12 cellular contexts compared by ENCODE assay signal in the genomic region with DNA sequence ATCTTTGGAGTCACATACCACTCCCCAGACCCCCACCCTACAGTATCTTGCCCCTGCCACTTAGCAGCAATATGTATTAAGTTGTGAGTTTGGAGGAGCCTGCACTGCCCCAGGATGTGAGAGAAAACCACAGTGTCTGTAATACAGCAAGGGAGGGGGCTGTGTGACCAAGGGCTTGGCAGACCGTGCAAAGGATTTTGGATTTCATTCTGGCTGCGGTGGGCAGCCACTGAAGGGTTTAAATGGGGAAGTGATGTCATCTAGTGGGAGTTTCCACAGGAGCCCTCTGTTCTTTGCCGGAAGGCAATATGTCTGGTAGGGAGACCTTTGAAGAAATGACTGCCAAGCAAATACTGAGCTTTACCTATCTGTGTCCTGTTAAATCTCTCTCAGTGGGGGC.
DNase-seq lines count a peak whose midpoint lies in the region; ATAC-seq lines count a peak whose summit lies in the region.
"Had no signal": no experiment of that assay in that cellular context is flagged by ENCODE, and none has a peak within 500 bp of the region (broad histone marks: within the 10 kb centered on the region; RNA-seq: fewer than 3 reads in every experiment).

No MANE protein-coding gene starts in this region.

- H3K36me3 Mint-ChIP-seq in memory B cell: no peaks in the 10 kb centered on the region

- no peaks in the 10 kb centered on the region for H3K4me1 Mint-ChIP-seq in memory B cell
- H3K4me1 Mint-ChIP-seq: neural crest cell had no signal

- no peak overlapping the region for H3K4me3 Mint-ChIP-seq in memory B cell
- H3K4me3 Mint-ChIP-seq: activated CD4-positive, alpha-beta T cell treated with anti-CD3 and anti-CD28 coated beads for 36 hours; neural crest cell had no signal

- H3K27ac Mint-ChIP-seq in memory B cell: no peak overlapping the region
- H3K27ac Mint-ChIP-seq: activated CD4-positive, alpha-beta T cell treated with anti-CD3 and anti-CD28 coated beads for 36 hours had no signal

- ATAC-seq in GM18870 (IDR thresholded peaks at IDR 0.05; ENCODE audit: unreplicated experiment): peak; percentile 89
- ATAC-seq in HG02588 (IDR thresholded peaks at IDR 0.05; ENCODE audit: unreplicated experiment): peak; percentile 60
- peak; percentile 81 for ATAC-seq in HG03571 (IDR thresholded peaks at IDR 0.05; ENCODE audit: unreplicated experiment)
- ATAC-seq in memory B cell (ENCODE audit: low read depth): peak; percentile 55
- ATAC-seq: activated CD4-positive, alpha-beta T cell treated with anti-CD3 and anti-CD28 coated beads for 36 hours; gastroesophageal sphincter had no signal

- H3K27me3 Mint-ChIP-seq in memory B cell: peaks cover 5% of the 10 kb centered on the region
- H3K27me3 Mint-ChIP-seq: activated CD4-positive, alpha-beta T cell treated with anti-CD3 and anti-CD28 coated beads for 36 hours had no signal

- no peak for DNase-seq in memory B cell (ENCODE audit: low spot score in 2 of 2)
- DNase-seq in DMS 273 treated with DMSO at 0.1 percent for 48 hours (lab: John Stamatoyannopoulos, UW): no peak
- no peak for DNase-seq in NCI-H2227 treated with DMSO at 0.1 percent for 48 hours (lab: John Stamatoyannopoulos, UW)
- DNase-seq in LoVo (ENCODE audit: low spot score): no peak
- no peak for DNase-seq in GF-D8 (lab: John Stamatoyannopoulos, UW)
- DNase-seq: activated CD4-positive, alpha-beta T cell treated with anti-CD3 and anti-CD28 coated beads for 36 hours; anterior cingulate cortex had no signal

- H3K9me3 Mint-ChIP-seq in memory B cell: peaks cover 1% of the 10 kb centered on the region
